Comparison of ENCODE assay signal across 17 cellular contexts in the genomic region with DNA sequence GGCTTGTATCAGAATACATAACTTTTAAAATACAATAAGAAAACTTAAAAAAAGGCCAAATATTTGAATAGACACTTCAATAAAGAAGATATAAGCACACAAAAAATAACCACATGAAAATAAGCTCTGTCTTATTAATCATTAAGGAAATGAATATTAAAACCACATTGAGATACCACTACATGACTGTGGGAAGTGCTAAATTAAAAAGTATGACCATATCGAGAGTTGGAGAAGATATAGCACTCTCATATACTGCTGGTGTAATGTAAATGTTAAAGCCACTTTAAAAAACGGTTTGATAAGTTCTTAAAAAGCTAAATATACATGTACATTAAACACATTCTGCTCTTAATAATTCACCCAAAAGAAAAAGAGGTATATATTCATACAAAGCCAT.
"Had no signal": no experiment of that assay in that cellular context is flagged by ENCODE, and none has a peak within 500 bp of the region (broad histone marks: within the 10 kb centered on the region; RNA-seq: fewer than 3 reads in every experiment).

No MANE protein-coding gene starts in this region.

- H3K9me3 ChIP-seq: pancreas, testis, tibial nerve had no signal

- H3K27me3 ChIP-seq: heart left ventricle, pancreas, testis, tibial nerve had no signal

- H3K27me3 Mint-ChIP-seq: progenitor cell of endocrine pancreas; stimulated activated naive CD8-positive, alpha-beta T cell treated with anti-CD3 and anti-CD28 coated beads, Interleukin-15, Interleukin-2, amounts not matched to agents 100 ng/mL and 50 ng/mL, for 24 hours had no signal

- H3K9me3 Mint-ChIP-seq: natural killer cell treated with Interleukin-12 subunit alpha and Interleukin-12 subunit beta and Interleukin-15 and Interleukin-18, amount 100 ng/mL, for 72 hours; stimulated activated naive CD8-positive, alpha-beta T cell treated with anti-CD3 and anti-CD28 coated beads, Interleukin-15, Interleukin-2, amounts not matched to agents 100 ng/mL and 50 ng/mL, for 24 hours had no signal

- H3K36me3 Mint-ChIP-seq: natural killer cell treated with Interleukin-12 subunit alpha and Interleukin-12 subunit beta and Interleukin-15 and Interleukin-18, amount 100 ng/mL, for 72 hours had no signal

- H3K27ac ChIP-seq: coronary artery, heart left ventricle, pancreas, testis, tibial nerve had no signal

- H3K4me3 ChIP-seq: coronary artery, heart left ventricle, pancreas, testis, tibial nerve had no signal

- H3K4me3 Mint-ChIP-seq: natural killer cell treated with Interleukin-12 subunit alpha and Interleukin-12 subunit beta and Interleukin-15 and Interleukin-18, amount 100 ng/mL, for 72 hours; stimulated activated naive CD8-positive, alpha-beta T cell treated with anti-CD3 and anti-CD28 coated beads, Interleukin-15, Interleukin-2, amounts not matched to agents 100 ng/mL and 50 ng/mL, for 24 hours had no signal

- DNase-seq: effector CD4-positive, alpha-beta T cell; heart left ventricle; hippocampal formation; kidney glomerular epithelial cell; occipital lobe; pancreas; right cardiac atrium; small intestine; stimulated activated CD4-positive, alpha-beta T cell treated with anti-CD3 and anti-CD28 coated beads, Interleukin-12 subunit alpha, Interleukin-12 subunit beta, amount 100 ng/mL, for 4 hours; stimulated activated CD4-positive, alpha-beta T cell treated with anti-CD3 and anti-CD28 coated beads, Interleukin-2, amount 100 ng/mL, for 48 hours; testis had no signal

- H3K4me1 ChIP-seq: heart left ventricle, pancreas, testis had no signal

- H3K36me3 ChIP-seq: heart left ventricle, pancreas, tibial nerve had no signal

- H3K27ac Mint-ChIP-seq: progenitor cell of endocrine pancreas; stimulated activated naive CD8-positive, alpha-beta T cell treated with anti-CD3 and anti-CD28 coated beads, Interleukin-15, Interleukin-2, amounts not matched to agents 100 ng/mL and 50 ng/mL, for 24 hours had no signal

- ATAC-seq: esophagus mucosa; heart left ventricle; natural killer cell treated with Interleukin-12 subunit alpha and Interleukin-12 subunit beta and Interleukin-15 and Interleukin-18, amount 100 ng/mL, for 72 hours; pancreas; right cardiac atrium had no signal
